In genomic region chr21:45306832-45307571, GRCh38 we compare ENCODE assay signal across 1 cellular context.
TF ChIP-seq lines count a peak whose summit lies in the region.

No MANE protein-coding gene starts in this region.

TF ChIP-seq in H1, 55 proteins besides CTCF, POLR2A, EP300 and RAD21 (continued from another document):
- no peak for TF ChIP-seq CTBP2 (IDR thresholded peaks at IDR 0.05; ENCODE audit: borderline replicate concordance, insufficient read depth, insufficient read length, low read length)
